In genomic region chr18:41695441-41695840, GRCh38 we compare ENCODE assay signal across 1 cellular context.
TF ChIP-seq lines count a peak whose summit lies in the region.

No MANE protein-coding gene starts in this region.

TF ChIP-seq in GM12878, 131 proteins besides CTCF, POLR2A, EP300 and RAD21 (continued from another document):
- no peak for TF ChIP-seq ZNF592 (IDR thresholded peaks at IDR 0.05)
- TF ChIP-seq ZNF207 (IDR thresholded peaks at IDR 0.05; ENCODE audit: borderline replicate concordance): no peak
- TF ChIP-seq SMAD1 (IDR thresholded peaks at IDR 0.05; ENCODE audit: low read depth, partially characterized antibody): no peak
- no peak for TF ChIP-seq MYC (IDR thresholded peaks at IDR 0.05; ENCODE audit: insufficient read depth, insufficient read length, insufficient replicate concordance, low read length, severe bottlenecking)
- no peak for TF ChIP-seq SPI1 (IDR thresholded peaks at IDR 0.05; ENCODE audit: borderline replicate concordance, insufficient read depth, low read depth, low read length)
- no peak for TF ChIP-seq ZNF687 (IDR thresholded peaks at IDR 0.05)
- no peak for TF ChIP-seq KDM1A (IDR thresholded peaks at IDR 0.05; ENCODE audit: borderline replicate concordance)
- no peak for TF ChIP-seq PML (IDR thresholded peaks at IDR 0.05; ENCODE audit: low read length)
